In genomic region chr2:135741043-135741394, GRCh38 we compare ENCODE assay signal across 8 cellular contexts. TPM values are rescaled to one million over a fixed set of nuclear protein-coding genes. Genes with fewer than 3 reads are reported as not detected.
DNase-seq lines count a peak whose midpoint lies in the region; ATAC-seq and TF ChIP-seq lines count a peak whose summit lies in the region.

No MANE protein-coding gene starts in this region.

- no peaks in the 10 kb centered on the region for H3K9me2 ChIP-seq in OCI-LY1 (ENCODE audit: low read depth, low read length)

- POLR2A ChIA-PET in A673 (lab: Charles Lee; ENCODE audit: low non-redundant PET): interaction anchor here (0.6 kb wide), 1 partner anchor 344 kb away, joined by 10 read pairs; no protein-coding TSS in a partner anchor

- no peak for TF ChIP-seq CTCF in A673 (conservative IDR thresholded peaks at IDR 0.05; ENCODE audit: low read depth, low read length)
- TF ChIP-seq CTCF in OCI-LY1 (IDR thresholded peaks at IDR 0.05; ENCODE audit: low read length): no peak
- TF ChIP-seq CTCF in dorsolateral prefrontal cortex (IDR thresholded peaks at IDR 0.05 in 54 of 56, conservative IDR thresholded peaks at IDR 0.05 in 2 of 56; ENCODE audit: low read depth in 1 of 56, partially characterized antibody in 56 of 56): no peak
- no peak for TF ChIP-seq CTCF in neutrophil (IDR thresholded peaks at IDR 0.05)

- CTCF ChIA-PET in A673 (lab: Charles Lee): interaction anchor here (0.6 to 0.7 kb wide), 3 partner anchors 103 to 752 kb away, joined by 3 to 9 read pairs (median 3); no protein-coding TSS in a partner anchor

- no peaks in the 10 kb centered on the region for H3F3A ChIP-seq in OCI-LY1 (ENCODE audit: insufficient read depth, low read length)

- DNase-seq in A673 (ENCODE audit: low spot score) (no peak), dorsolateral prefrontal cortex (no peak), hepatic stellate cell (ENCODE audit: low spot score) (no peak), NCI-H82 treated with DMSO at 0.1 percent for 48 hours (lab: John Stamatoyannopoulos, UW; ENCODE audit: unreplicated experiment) (no peak)
- DNase-seq in stimulated activated CD4-positive, alpha-beta T cell treated with anti-CD3 and anti-CD28 coated beads, Interleukin-2, amount 100 ng/mL, for 48 hours: no peak

- H3K4me3 ChIP-seq in A673 (ENCODE audit: low read depth, low read length, poor library complexity, severe bottlenecking) (no peak overlapping the region), OCI-LY1 (ENCODE audit: low read depth, low read length, poor library complexity, severe bottlenecking) (no peak overlapping the region), dorsolateral prefrontal cortex (peak overlapping the region in 57 of 59 donors; percentile 62 to 100 (median 94)), neutrophil (ENCODE audit: low read depth in 1 of 2, low read length in 1 of 2) (peak overlapping the region; percentile 91 to 92)

- H2AFZ ChIP-seq in OCI-LY1 (ENCODE audit: low read length): peak overlapping the region; percentile 70; the same call in 1 of the 2 replicates

- H3K9ac ChIP-seq in OCI-LY1 (ENCODE audit: low read length): no peak overlapping the region

- peaks cover 1% of the 10 kb centered on the region for H3K36me3 ChIP-seq in A673 (ENCODE audit: insufficient read depth, low read length, poor library complexity, severe bottlenecking)
- peaks cover 6% of the 10 kb centered on the region for H3K36me3 ChIP-seq in OCI-LY1 (ENCODE audit: insufficient read depth, low read length)
- H3K36me3 ChIP-seq in neutrophil: no peaks in the 10 kb centered on the region

- H3K27ac ChIP-seq in A673 (ENCODE audit: low read depth, low read length, poor library complexity, severe bottlenecking) (no peak overlapping the region), OCI-LY1 (ENCODE audit: low read depth, low read length, poor library complexity, severe bottlenecking) (no peak overlapping the region), dorsolateral prefrontal cortex (peak overlapping the region in 56 of 59 donors; percentile 4 to 99 (median 97)), neutrophil (peak overlapping the region; percentile 96)

- BruUV-seq in A673 (replicated peaks; lab: Mats Ljungman, UMichigan): TSS peak; percentile 36

- H3K4me1 ChIP-seq in A673 (ENCODE audit: insufficient read depth, low read length, poor library complexity, severe bottlenecking) (peaks cover 17% of the 10 kb centered on the region), OCI-LY1 (ENCODE audit: insufficient read depth, low read length, severe bottlenecking) (peaks cover 20% of the 10 kb centered on the region), neutrophil (ENCODE audit: control insufficient read depth in 1 of 2, insufficient read depth in 1 of 2, low read depth in 1 of 2, low read length in 1 of 2) (peaks cover 20 to 24% of the 10 kb centered on the region in 2 experiments)

- H3K9me3 ChIP-seq in A673 (ENCODE audit: low read depth, low read length, poor library complexity, severe bottlenecking) (no peaks in the 10 kb centered on the region), OCI-LY1 (ENCODE audit: low read length) (no peaks in the 10 kb centered on the region), neutrophil (no peaks in the 10 kb centered on the region)

- H4K20me1 ChIP-seq in OCI-LY1 (ENCODE audit: insufficient read depth, low read length): no peaks in the 10 kb centered on the region; the same call in 1 of the 2 replicates

- H3K79me2 ChIP-seq in OCI-LY1 (ENCODE audit: insufficient read depth, low read length): peaks cover 37% of the 10 kb centered on the region

- intact Hi-C loops in A673 (cut with micrococcal nuclease; ENCODE audit: unreplicated experiment): no loop called here
- intact Hi-C loops in dorsolateral prefrontal cortex (cut with DNase I): loop anchor here (2.0 to 10.0 kb wide), 4 partner anchors 26 to 816 kb away; partner anchors contain the start of genes MCM6 (in 1 of the 2), R3HDM1 (in 1 of the 2) and ZRANB3 (in 1 of the 2)

- no peak for ATAC-seq in GM21717 (IDR thresholded peaks at IDR 0.05; ENCODE audit: unreplicated experiment)

- H3K4me2 ChIP-seq in OCI-LY1 (ENCODE audit: low read length): no peak overlapping the region

- H3K27me3 ChIP-seq in A673 (replicated peaks; ENCODE audit: insufficient read depth, low read depth, low read length, poor library complexity) (no peaks in the 10 kb centered on the region), OCI-LY1 (ENCODE audit: insufficient read depth, low read length) (no peaks in the 10 kb centered on the region), dorsolateral prefrontal cortex (no peaks in the 10 kb centered on the region), neutrophil (no peaks in the 10 kb centered on the region)

RNA-seq across cellular contexts. Expression of gene UBXN4, which starts 0.6 kb away (rescaled TPM):
- total RNA-seq in A673 (2021) (117 and 123 TPM in 2 replicates), dorsolateral prefrontal cortex (100 to 1,000 TPM in 53 of 120 experiments, 10 to 100 TPM in 67; 67.0 to 134 (median 97.3) TPM)

Comparison
In these comparisons a context has a peak if more than half of its experiments do, and no peak if none do; other contexts are left out.
1. H3K27ac ChIP-seq: peak in dorsolateral prefrontal cortex (56 of 59) and neutrophil (single experiment); none in A673 (single experiment) and OCI-LY1 (single experiment).
2. H3K4me3 ChIP-seq: peak in dorsolateral prefrontal cortex (57 of 59) and neutrophil (2 of 2); none in A673 (single experiment) and OCI-LY1 (single experiment).